ENCODE assay signal across 24 cellular contexts in the genomic region with DNA sequence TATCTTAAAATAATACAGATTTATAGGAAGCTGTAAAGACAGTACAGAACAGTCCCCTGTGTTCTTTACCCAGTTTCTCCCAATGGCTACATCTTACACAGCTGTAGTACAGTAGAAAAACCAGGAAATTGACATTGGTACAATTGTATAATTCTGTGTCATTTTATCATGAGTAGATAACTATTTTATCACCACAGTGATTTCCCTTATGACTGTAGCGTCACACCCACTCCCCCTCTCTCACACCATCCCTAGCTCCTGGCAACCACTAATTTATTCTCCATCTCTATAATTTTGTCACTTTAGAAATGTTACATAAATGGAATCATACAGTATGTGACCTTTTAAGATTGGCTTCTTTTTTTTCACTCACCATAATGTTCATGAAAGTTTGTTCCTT. TPM values are rescaled to one million over a fixed set of nuclear protein-coding genes. Genes with fewer than 3 reads are reported as not detected.
A peak's percentile ranks its signal among the peaks of the same experiment; 100 is the strongest.
DNase-seq lines count a peak whose midpoint lies in the region; ATAC-seq and TF ChIP-seq lines count a peak whose summit lies in the region.
"Had no signal": no experiment of that assay in that cellular context is flagged by ENCODE, and none has a peak within 500 bp of the region (broad histone marks: within the 10 kb centered on the region; RNA-seq: fewer than 3 reads in every experiment).

No MANE protein-coding gene starts in this region.

- peaks cover 8 to 9% of the 10 kb centered on the region in 2 donors for H3K4me1 ChIP-seq in thyroid gland
- H3K4me1 ChIP-seq: HAP-1 had no signal

- intact Hi-C loops in thyroid gland (cut with DNase I), result no loop called here

- no peaks in the 10 kb centered on the region for H3K9me3 Mint-ChIP-seq in T-helper 1 cell treated with Interleukin-12 subunit alpha and Interleukin-12 subunit beta and Interleukin-4 antibody, amounts not matched to agents 30 μg/mL and 1 μg/mL, for 36 hours
- H3K9me3 Mint-ChIP-seq in activated naive CD4-positive, alpha-beta T cell treated with anti-CD3 and anti-CD28 coated beads, Interleukin-2, amount 50 U/mL, for 72 hours, result no peaks in the 10 kb centered on the region
- H3K9me3 Mint-ChIP-seq in natural killer cell treated with Interleukin-12 subunit alpha and Interleukin-12 subunit beta and Interleukin-15 and Interleukin-18, amount 100 ng/mL, for 72 hours, result no peaks in the 10 kb centered on the region
- H3K9me3 Mint-ChIP-seq: CD8-positive, alpha-beta T cell; GM23338 had no signal

- no peaks in the 10 kb centered on the region for H3K27me3 ChIP-seq in thyroid gland
- H3K27me3 ChIP-seq: BLaER1 treated with 17β-estradiol and CSF1 and Interleukin-3, amounts not matched to agents 10 nM and 100 nM; Peyer's patch had no signal

- 98 to 99% methylated on average over 1 of the region's 1 CpG for WGBS in thyroid gland, 2 donors

- peak overlapping the region; percentile 8 for H3K27ac Mint-ChIP-seq in T-helper 1 cell treated with Interleukin-12 subunit alpha and Interleukin-12 subunit beta and Interleukin-4 antibody, amounts not matched to agents 30 μg/mL and 1 μg/mL, for 36 hours
- no peak overlapping the region for H3K27ac Mint-ChIP-seq in activated naive CD4-positive, alpha-beta T cell treated with anti-CD3 and anti-CD28 coated beads, Interleukin-2, amount 50 U/mL, for 72 hours
- peak overlapping the region; percentile 25 to 41 for H3K27ac Mint-ChIP-seq in natural killer cell treated with Interleukin-12 subunit alpha and Interleukin-12 subunit beta and Interleukin-15 and Interleukin-18, amount 100 ng/mL, for 72 hours
- H3K27ac Mint-ChIP-seq: CD8-positive, alpha-beta T cell; GM23338 had no signal

- H3K36me3 ChIP-seq in thyroid gland, result peaks cover 45% of the 10 kb centered on the region in 2 donors

- no peaks in the 10 kb centered on the region for H3K9me3 ChIP-seq in thyroid gland
- H3K9me3 ChIP-seq: HAP-1, Peyer's patch had no signal

- peaks cover 54% of the 10 kb centered on the region for H3K36me3 Mint-ChIP-seq in T-helper 1 cell treated with Interleukin-12 subunit alpha and Interleukin-12 subunit beta and Interleukin-4 antibody, amounts not matched to agents 30 μg/mL and 1 μg/mL, for 36 hours (ENCODE audit: low read depth)
- H3K36me3 Mint-ChIP-seq in activated naive CD4-positive, alpha-beta T cell treated with anti-CD3 and anti-CD28 coated beads, Interleukin-2, amount 50 U/mL, for 72 hours, result peaks cover 14 to 55% of the 10 kb centered on the region in 2 donors
- peaks cover 31% of the 10 kb centered on the region for H3K36me3 Mint-ChIP-seq in natural killer cell treated with Interleukin-12 subunit alpha and Interleukin-12 subunit beta and Interleukin-15 and Interleukin-18, amount 100 ng/mL, for 72 hours

- no peak for TF ChIP-seq CTCF in thyroid gland (IDR thresholded peaks at IDR 0.05)

- peak; percentile 34 to 41 for ATAC-seq in activated naive CD4-positive, alpha-beta T cell treated with anti-CD3 and anti-CD28 coated beads, Interleukin-2, amount 50 U/mL, for 72 hours
- ATAC-seq in natural killer cell treated with Interleukin-12 subunit alpha and Interleukin-12 subunit beta and Interleukin-15 and Interleukin-18, amount 100 ng/mL, for 72 hours, result peak in 1 of 2 donors; percentile 38
- ATAC-seq in HG02642 (IDR thresholded peaks at IDR 0.05; ENCODE audit: poor library complexity, unreplicated experiment), result no peak
- ATAC-seq: GM23338 had no signal

- no peak overlapping the region for H3K27ac ChIP-seq in thyroid gland
- H3K27ac ChIP-seq: 22Rv1; BLaER1 treated with 17β-estradiol and CSF1 and Interleukin-3, amounts not matched to agents 10 nM and 100 nM; Peyer's patch had no signal

- H3K4me1 Mint-ChIP-seq in T-helper 1 cell treated with Interleukin-12 subunit alpha and Interleukin-12 subunit beta and Interleukin-4 antibody, amounts not matched to agents 30 μg/mL and 1 μg/mL, for 36 hours (ENCODE audit: low read depth), result peaks cover 29% of the 10 kb centered on the region
- H3K4me1 Mint-ChIP-seq in natural killer cell treated with Interleukin-12 subunit alpha and Interleukin-12 subunit beta and Interleukin-15 and Interleukin-18, amount 100 ng/mL, for 72 hours (ENCODE audit: low read depth in 2 of 2), result peaks cover 22 to 31% of the 10 kb centered on the region in 2 donors
- H3K4me1 Mint-ChIP-seq: GM23338 had no signal

- no peak for TF ChIP-seq POLR2A in thyroid gland (IDR thresholded peaks at IDR 0.05)

- no peaks in the 10 kb centered on the region for H3K27me3 Mint-ChIP-seq in T-helper 1 cell treated with Interleukin-12 subunit alpha and Interleukin-12 subunit beta and Interleukin-4 antibody, amounts not matched to agents 30 μg/mL and 1 μg/mL, for 36 hours (ENCODE audit: low read depth)
- no peaks in the 10 kb centered on the region for H3K27me3 Mint-ChIP-seq in natural killer cell treated with Interleukin-12 subunit alpha and Interleukin-12 subunit beta and Interleukin-15 and Interleukin-18, amount 100 ng/mL, for 72 hours
- H3K27me3 Mint-ChIP-seq: IgD-negative memory B cell had no signal

- H3K4me3 Mint-ChIP-seq in T-helper 1 cell treated with Interleukin-12 subunit alpha and Interleukin-12 subunit beta and Interleukin-4 antibody, amounts not matched to agents 30 μg/mL and 1 μg/mL, for 36 hours, result no peak overlapping the region
- H3K4me3 Mint-ChIP-seq in natural killer cell treated with Interleukin-12 subunit alpha and Interleukin-12 subunit beta and Interleukin-15 and Interleukin-18, amount 100 ng/mL, for 72 hours, result no peak overlapping the region
- H3K4me3 Mint-ChIP-seq: CD8-positive, alpha-beta T cell; GM23338; IgD-negative memory B cell had no signal

- DNase-seq in T-helper 1 cell (no peak), hippocampal formation (lab: John Stamatoyannopoulos, UW) (no peak), thyroid gland (no peak)
- DNase-seq in activated naive CD4-positive, alpha-beta T cell treated with anti-CD3 and anti-CD28 coated beads, Interleukin-2, amount 50 U/mL, for 72 hours (ENCODE audit: low spot score in 2 of 2), result no peak
- DNase-seq in activated naive CD4-positive, alpha-beta T cell treated with anti-CD3 and anti-CD28 coated beads, Interleukin-2, amount 50 U/mL, for 16 hours, result no peak
- no peak for DNase-seq in natural killer cell treated with Interleukin-12 subunit alpha and Interleukin-12 subunit beta and Interleukin-15 and Interleukin-18, amount 100 ng/mL, for 72 hours (ENCODE audit: low spot score)
- DNase-seq: Calu3; CD8-positive, alpha-beta T cell; DMS153; NCI-H1694; NCI-H2081; NCI-H2171; NCI-H345; NCI-H524; NCI-H774; NK-92 treated with Interleukin-12 subunit alpha and Interleukin-12 subunit beta, amount 100 ng/mL, for 24 hours; Peyer's patch had no signal

- no peak overlapping the region for H3K4me3 ChIP-seq in thyroid gland (replicated peaks in 1 of 3)
- H3K4me3 ChIP-seq: BLaER1 treated with 17β-estradiol and CSF1 and Interleukin-3, amounts not matched to agents 10 nM and 100 nM; GM23338; HAP-1; Peyer's patch had no signal

RNA-seq across cellular contexts. Expression of a gene that starts 30.9 kb away (rescaled TPM):
- total RNA-seq in activated naive CD4-positive, alpha-beta T cell treated with anti-CD3 and anti-CD28 coated beads, Interleukin-2, amount 50 U/mL, for 72 hours, result 100 to 1,000 TPM; 156 to 184 TPM
- 100 to 1,000 TPM; 175 to 211 TPM for total RNA-seq in natural killer cell treated with Interleukin-12 subunit alpha and Interleukin-12 subunit beta and Interleukin-15 and Interleukin-18, amount 100 ng/mL, for 72 hours
- total RNA-seq in thyroid gland, result 100 to 1,000 TPM; 250 to 474 (median 364) TPM

RNA-seq across cellular contexts. Expression of a gene that starts 56.6 kb away (rescaled TPM):
- 10 to 100 TPM; 18.9 to 42.8 TPM for total RNA-seq in activated naive CD4-positive, alpha-beta T cell treated with anti-CD3 and anti-CD28 coated beads, Interleukin-2, amount 50 U/mL, for 72 hours
- 10 to 100 TPM; 25.8 to 48.8 TPM for total RNA-seq in natural killer cell treated with Interleukin-12 subunit alpha and Interleukin-12 subunit beta and Interleukin-15 and Interleukin-18, amount 100 ng/mL, for 72 hours
- 10 to 100 TPM in 3 of 4 donors, 1 to 10 TPM in 1; 9.6 to 27.4 (median 21.7) TPM for total RNA-seq in thyroid gland

RNA-seq across cellular contexts. Expression of a gene that starts 56.8 kb away (rescaled TPM):
- total RNA-seq in activated naive CD4-positive, alpha-beta T cell treated with anti-CD3 and anti-CD28 coated beads, Interleukin-2, amount 50 U/mL, for 72 hours, result 100 to 1,000 TPM; 344 to 725 TPM
- total RNA-seq in natural killer cell treated with Interleukin-12 subunit alpha and Interleukin-12 subunit beta and Interleukin-15 and Interleukin-18, amount 100 ng/mL, for 72 hours, result 100 to 1,000 TPM; 225 to 292 TPM
- 100 to 1,000 TPM in 3 of 4 donors, 10 to 100 TPM in 1; 98.5 to 168 (median 125) TPM for total RNA-seq in thyroid gland

Comparison
In these comparisons a context has a peak if more than half of its experiments do, and no peak if none do; other contexts are left out.
1. H3K27ac Mint-ChIP-seq: peak in T-helper 1 cell treated with Interleukin-12 subunit alpha and Interleukin-12 subunit beta and Interleukin-4 antibody, amounts not matched to agents 30 μg/mL and 1 μg/mL, for 36 hours (single experiment) and natural killer cell treated with Interleukin-12 subunit alpha and Interleukin-12 subunit beta and Interleukin-15 and Interleukin-18, amount 100 ng/mL, for 72 hours (2 of 2); none in activated naive CD4-positive, alpha-beta T cell treated with anti-CD3 and anti-CD28 coated beads, Interleukin-2, amount 50 U/mL, for 72 hours (0 of 2).